In the genomic region with DNA sequence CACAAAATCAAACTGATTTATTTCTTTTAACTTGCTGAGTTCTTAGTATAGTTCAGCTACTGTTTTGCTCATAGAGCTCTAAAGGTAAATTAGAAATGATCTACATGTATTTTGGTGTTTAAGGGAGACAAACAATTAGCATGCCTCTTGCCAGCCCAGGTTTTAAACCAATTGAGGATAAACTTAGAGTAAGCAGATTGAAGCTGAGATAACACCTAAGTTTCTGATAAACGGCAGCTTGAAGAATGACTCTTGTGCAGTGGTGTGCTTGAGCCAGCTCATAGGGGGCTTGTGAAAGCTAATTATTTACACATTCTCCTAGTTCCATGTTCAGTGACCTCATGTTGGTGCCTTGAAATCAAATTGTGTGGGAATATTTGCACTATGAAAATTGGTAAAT, we compare ENCODE assay signal across 1 cellular context.
TF ChIP-seq lines count a peak whose summit lies in the region.

No MANE protein-coding gene starts in this region.

TF ChIP-seq in GM23338, 12 proteins besides CTCF, POLR2A, EP300 and RAD21 (continued from another document):
- TF ChIP-seq, protein P1, sequence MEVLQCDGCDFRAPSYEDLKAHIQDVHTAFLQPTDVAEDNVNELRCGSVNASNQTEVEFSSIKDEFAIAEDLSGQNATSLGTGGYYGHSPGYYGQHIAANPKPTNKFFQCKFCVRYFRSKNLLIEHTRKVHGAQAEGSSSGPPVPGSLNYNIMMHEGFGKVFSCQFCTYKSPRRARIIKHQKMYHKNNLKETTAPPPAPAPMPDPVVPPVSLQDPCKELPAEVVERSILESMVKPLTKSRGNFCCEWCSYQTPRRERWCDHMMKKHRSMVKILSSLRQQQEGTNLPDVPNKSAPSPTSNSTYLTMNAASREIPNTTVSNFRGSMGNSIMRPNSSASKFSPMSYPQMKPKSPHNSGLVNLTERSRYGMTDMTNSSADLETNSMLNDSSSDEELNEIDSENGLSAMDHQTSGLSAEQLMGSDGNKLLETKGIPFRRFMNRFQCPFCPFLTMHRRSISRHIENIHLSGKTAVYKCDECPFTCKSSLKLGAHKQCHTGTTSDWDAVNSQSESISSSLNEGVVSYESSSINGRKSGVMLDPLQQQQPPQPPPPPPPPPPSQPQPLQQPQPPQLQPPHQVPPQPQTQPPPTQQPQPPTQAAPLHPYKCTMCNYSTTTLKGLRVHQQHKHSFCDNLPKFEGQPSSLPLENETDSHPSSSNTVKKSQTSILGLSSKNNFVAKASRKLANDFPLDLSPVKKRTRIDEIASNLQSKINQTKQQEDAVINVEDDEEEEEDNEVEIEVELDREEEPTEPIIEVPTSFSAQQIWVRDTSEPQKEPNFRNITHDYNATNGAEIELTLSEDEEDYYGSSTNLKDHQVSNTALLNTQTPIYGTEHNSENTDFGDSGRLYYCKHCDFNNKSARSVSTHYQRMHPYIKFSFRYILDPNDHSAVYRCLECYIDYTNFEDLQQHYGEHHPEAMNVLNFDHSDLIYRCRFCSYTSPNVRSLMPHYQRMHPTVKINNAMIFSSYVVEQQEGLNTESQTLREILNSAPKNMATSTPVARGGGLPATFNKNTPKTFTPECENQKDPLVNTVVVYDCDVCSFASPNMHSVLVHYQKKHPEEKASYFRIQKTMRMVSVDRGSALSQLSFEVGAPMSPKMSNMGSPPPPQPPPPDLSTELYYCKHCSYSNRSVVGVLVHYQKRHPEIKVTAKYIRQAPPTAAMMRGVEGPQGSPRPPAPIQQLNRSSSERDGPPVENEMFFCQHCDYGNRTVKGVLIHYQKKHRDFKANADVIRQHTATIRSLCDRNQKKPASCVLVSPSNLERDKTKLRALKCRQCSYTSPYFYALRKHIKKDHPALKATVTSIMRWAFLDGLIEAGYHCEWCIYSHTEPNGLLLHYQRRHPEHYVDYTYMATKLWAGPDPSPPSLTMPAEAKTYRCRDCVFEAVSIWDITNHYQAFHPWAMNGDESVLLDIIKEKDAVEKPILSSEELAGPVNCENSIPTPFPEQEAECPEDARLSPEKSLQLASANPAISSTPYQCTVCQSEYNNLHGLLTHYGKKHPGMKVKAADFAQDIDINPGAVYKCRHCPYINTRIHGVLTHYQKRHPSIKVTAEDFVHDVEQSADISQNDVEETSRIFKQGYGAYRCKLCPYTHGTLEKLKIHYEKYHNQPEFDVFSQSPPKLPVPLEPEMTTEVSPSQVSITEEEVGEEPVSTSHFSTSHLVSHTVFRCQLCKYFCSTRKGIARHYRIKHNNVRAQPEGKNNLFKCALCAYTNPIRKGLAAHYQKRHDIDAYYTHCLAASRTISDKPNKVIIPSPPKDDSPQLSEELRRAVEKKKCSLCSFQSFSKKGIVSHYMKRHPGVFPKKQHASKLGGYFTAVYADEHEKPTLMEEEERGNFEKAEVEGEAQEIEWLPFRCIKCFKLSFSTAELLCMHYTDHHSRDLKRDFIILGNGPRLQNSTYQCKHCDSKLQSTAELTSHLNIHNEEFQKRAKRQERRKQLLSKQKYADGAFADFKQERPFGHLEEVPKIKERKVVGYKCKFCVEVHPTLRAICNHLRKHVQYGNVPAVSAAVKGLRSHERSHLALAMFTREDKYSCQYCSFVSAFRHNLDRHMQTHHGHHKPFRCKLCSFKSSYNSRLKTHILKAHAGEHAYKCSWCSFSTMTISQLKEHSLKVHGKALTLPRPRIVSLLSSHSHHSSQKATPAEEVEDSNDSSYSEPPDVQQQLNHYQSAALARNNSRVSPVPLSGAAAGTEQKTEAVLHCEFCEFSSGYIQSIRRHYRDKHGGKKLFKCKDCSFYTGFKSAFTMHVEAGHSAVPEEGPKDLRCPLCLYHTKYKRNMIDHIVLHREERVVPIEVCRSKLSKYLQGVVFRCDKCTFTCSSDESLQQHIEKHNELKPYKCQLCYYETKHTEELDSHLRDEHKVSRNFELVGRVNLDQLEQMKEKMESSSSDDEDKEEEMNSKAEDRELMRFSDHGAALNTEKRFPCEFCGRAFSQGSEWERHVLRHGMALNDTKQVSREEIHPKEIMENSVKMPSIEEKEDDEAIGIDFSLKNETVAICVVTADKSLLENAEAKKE (CRISPR knock-in tag; IDR thresholded peaks at IDR 0.05) = no peak
- TF ChIP-seq ZNF331 (CRISPR knock-in tag; IDR thresholded peaks at IDR 0.05; ENCODE audit: low read depth) = no peak
- TF ChIP-seq CREB1 (CRISPR knock-in tag; IDR thresholded peaks at IDR 0.05; ENCODE audit: low read depth) = no peak
- no peak for TF ChIP-seq JUNB (IDR thresholded peaks at IDR 0.05; ENCODE audit: unreplicated experiment)
